ENCODE assay signal across 12 cellular contexts in the genomic region with DNA sequence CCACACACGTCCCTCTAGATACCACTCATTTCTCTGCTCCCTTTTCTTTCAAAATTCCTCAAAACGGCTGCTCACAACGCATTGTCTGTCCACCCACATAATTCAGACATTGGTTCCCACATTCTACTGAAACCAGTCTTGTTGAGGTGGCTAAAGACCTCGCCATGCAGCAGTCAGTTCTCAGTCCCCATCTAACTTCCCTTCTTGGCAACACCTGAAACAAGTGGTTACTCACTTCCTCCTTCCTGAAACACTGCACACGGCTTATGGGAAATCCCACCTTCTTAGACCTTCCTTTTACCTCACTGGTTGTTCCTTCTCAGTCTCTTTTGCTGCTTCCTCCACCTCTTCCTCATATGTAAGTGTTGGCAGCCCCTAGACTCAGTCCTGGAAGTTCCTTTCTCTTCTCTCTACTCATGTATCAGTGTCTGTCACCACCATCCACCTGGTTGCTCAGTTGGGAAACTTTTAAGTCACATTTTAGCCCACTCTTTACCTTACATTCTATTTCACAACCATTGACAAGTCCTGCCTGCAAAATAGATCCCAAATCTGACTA.
DNase-seq lines count a peak whose midpoint lies in the region; ATAC-seq lines count a peak whose summit lies in the region.
"Had no signal": no experiment of that assay in that cellular context is flagged by ENCODE, and none has a peak within 500 bp of the region (broad histone marks: within the 10 kb centered on the region; RNA-seq: fewer than 3 reads in every experiment).

No MANE protein-coding gene starts in this region.

- CTCF ChIA-PET in naive thymus-derived CD4-positive, alpha-beta T cell (lab: Charles Lee): no interaction called here

- intact Hi-C loops in naive thymus-derived CD4-positive, alpha-beta T cell (cut with micrococcal nuclease): no loop called here

- no peaks in the 10 kb centered on the region for H3K27me3 ChIP-seq in naive thymus-derived CD4-positive, alpha-beta T cell (ENCODE audit: control insufficient read depth in 2 of 2, insufficient read depth in 2 of 2, low read length in 2 of 2)
- H3K27me3 ChIP-seq in H7 (ENCODE audit: control insufficient read depth, insufficient read depth, low read length): no peaks in the 10 kb centered on the region
- H3K27me3 ChIP-seq: heart right ventricle had no signal

- no peak overlapping the region for H3K27ac ChIP-seq in naive thymus-derived CD4-positive, alpha-beta T cell (ENCODE audit: low read depth, low read length)
- H3K27ac ChIP-seq: parathyroid adenoma had no signal

- H3K9me3 ChIP-seq in naive thymus-derived CD4-positive, alpha-beta T cell (ENCODE audit: control insufficient read depth in 2 of 3, low read length in 3 of 3): no peaks in the 10 kb centered on the region

- peak overlapping the region in 7 of 10 donors; percentile 12 to 60 (median 43) for H3K4me3 Mint-ChIP-seq in naive thymus-derived CD4-positive, alpha-beta T cell

- peak; percentile 95 for ATAC-seq in HG02642 (IDR thresholded peaks at IDR 0.05; ENCODE audit: poor library complexity, unreplicated experiment)
- ATAC-seq in naive thymus-derived CD4-positive, alpha-beta T cell: no peak
- ATAC-seq: HCT116 had no signal

- peak; percentile 11 to 19 for DNase-seq in activated CD4-positive, alpha-beta T cell treated with anti-CD3 and anti-CD28 coated beads, Interleukin-2, amount 50 U/mL, for 48 hours
- no peak for DNase-seq in activated CD4-positive, alpha-beta T cell treated with anti-CD3 and anti-CD28 coated beads, Interleukin-2, amount 50 U/mL, for 1 hour
- DNase-seq in KBM-7 (peak; percentile 3), H7 (no peak), SK-N-DZ (ENCODE audit: low spot score) (no peak), HUDEP-2 (lab: John Stamatoyannopoulos, UW; ENCODE audit: unreplicated experiment in 76 of 76) (no peak)
- DNase-seq in naive thymus-derived CD4-positive, alpha-beta T cell: peak in 1 of 9 donors; percentile 2
- DNase-seq: heart right ventricle; stimulated activated naive CD4-positive, alpha-beta T cell treated with Interleukin-2 at 50 U/mL for 16 hours had no signal

- H3K4me1 Mint-ChIP-seq in naive thymus-derived CD4-positive, alpha-beta T cell: peaks cover 0 to 18% (median 9%) of the 10 kb centered on the region in 7 donors

- no peaks in the 10 kb centered on the region for H3K36me3 ChIP-seq in naive thymus-derived CD4-positive, alpha-beta T cell (ENCODE audit: control insufficient read depth in 2 of 3, insufficient read depth in 3 of 3, low read length in 3 of 3)
- H3K36me3 ChIP-seq in H7 (replicated peaks; ENCODE audit: control insufficient read depth, insufficient read depth, low read length): no peaks in the 10 kb centered on the region
- H3K36me3 ChIP-seq: heart right ventricle had no signal

- H3K9me3 Mint-ChIP-seq in naive thymus-derived CD4-positive, alpha-beta T cell: peaks cover 1 to 29% (median 14%) of the 10 kb centered on the region in 11 donors

- H3K36me3 Mint-ChIP-seq in naive thymus-derived CD4-positive, alpha-beta T cell: peaks cover 0 to 18% (median 17%) of the 10 kb centered on the region in 5 donors

- H3K27me3 Mint-ChIP-seq in naive thymus-derived CD4-positive, alpha-beta T cell: peaks cover 0 to 4% (median 0%) of the 10 kb centered on the region in 5 donors

- H3K27ac Mint-ChIP-seq in naive thymus-derived CD4-positive, alpha-beta T cell: peak overlapping the region in 6 of 9 donors; percentile 0 to 72 (median 34)

- no peak overlapping the region for H3K4me3 ChIP-seq in naive thymus-derived CD4-positive, alpha-beta T cell (ENCODE audit: low read length)
- no peak overlapping the region for H3K4me3 ChIP-seq in H7 (ENCODE audit: insufficient read depth, low read depth, low read length)
- H3K4me3 ChIP-seq: heart right ventricle had no signal

- H3K4me1 ChIP-seq in naive thymus-derived CD4-positive, alpha-beta T cell (ENCODE audit: control insufficient read depth in 2 of 2, insufficient read depth in 2 of 2, low read length in 2 of 2): no peaks in the 10 kb centered on the region
- H3K4me1 ChIP-seq: parathyroid adenoma had no signal

- in situ Hi-C loops in KBM-7 (cut with MboI; ENCODE audit: low pct_unique_long_range_greater_than_20kb, low sequenced_read_pairs): no loop called here

- POLR2A ChIA-PET in naive thymus-derived CD4-positive, alpha-beta T cell (lab: Charles Lee): no interaction called here

Comparison
In these comparisons a context has a peak if more than half of its experiments do, and no peak if none do; other contexts are left out.
1. DNase-seq: peak in activated CD4-positive, alpha-beta T cell treated with anti-CD3 and anti-CD28 coated beads, Interleukin-2, amount 50 U/mL, for 48 hours (2 of 2) and KBM-7 (single experiment); none in activated CD4-positive, alpha-beta T cell treated with anti-CD3 and anti-CD28 coated beads, Interleukin-2, amount 50 U/mL, for 1 hour (single experiment), H7 (single experiment), SK-N-DZ (single experiment) and HUDEP-2 (0 of 76).